8 cellular contexts compared by ENCODE assay signal in genomic region chrX:120485562-120486520, GRCh38. TPM values are rescaled to one million over a fixed set of nuclear protein-coding genes. Genes with fewer than 3 reads are reported as not detected.
A peak's percentile ranks its signal among the peaks of the same experiment; 100 is the strongest.
DNase-seq lines count a peak whose midpoint lies in the region; ATAC-seq, FAIRE-seq and TF ChIP-seq lines count a peak whose summit lies in the region.

No MANE protein-coding gene starts in this region.

- H3K4me1 Mint-ChIP-seq in activated T-cell treated with anti-CD3 and anti-CD28 coated beads, Interleukin-2, amount 50 U/mL, for 24 hours (ENCODE audit: low read depth) = peaks cover 24% of the 10 kb centered on the region

- no peak for FAIRE-seq in D721Med (lab: Jason Lieb, UNC)

- no peaks in the 10 kb centered on the region for H3K36me3 Mint-ChIP-seq in activated T-cell treated with anti-CD3 and anti-CD28 coated beads, Interleukin-2, amount 50 U/mL, for 24 hours (ENCODE audit: low read depth)

- peak overlapping the region; percentile 69 for H3K4me3 Mint-ChIP-seq in activated T-cell treated with anti-CD3 and anti-CD28 coated beads, Interleukin-2, amount 50 U/mL, for 24 hours

- peak overlapping the region; percentile 51 for H3K4me3 ChIP-seq in OCI-LY1 (ENCODE audit: low read depth, low read length, poor library complexity, severe bottlenecking)
- H3K4me3 ChIP-seq in mucosa of stomach (ENCODE audit: low read length) = peak overlapping the region; percentile 18

- H3K36me3 ChIP-seq in OCI-LY1 (ENCODE audit: insufficient read depth, low read length) = no peaks in the 10 kb centered on the region
- H3K36me3 ChIP-seq in mucosa of stomach (ENCODE audit: control insufficient read depth, insufficient read depth, low read length) = no peaks in the 10 kb centered on the region

- ATAC-seq in GM21381 (IDR thresholded peaks at IDR 0.05; ENCODE audit: unreplicated experiment) (peak; percentile 87), esophagus mucosa (peak; percentile 88)

- peak overlapping the region; percentile 57 for H3K9ac ChIP-seq in OCI-LY1 (ENCODE audit: low read length)
- H3K9ac ChIP-seq in mucosa of stomach (ENCODE audit: low read length) = peak overlapping the region; percentile 71

- H4K20me1 ChIP-seq in OCI-LY1 (ENCODE audit: insufficient read depth, low read length) = no peaks in the 10 kb centered on the region

- H3K27ac ChIP-seq in OCI-LY1 (ENCODE audit: low read depth, low read length, poor library complexity, severe bottlenecking) = peak overlapping the region; percentile 85

- H3K27me3 ChIP-seq in OCI-LY1 (ENCODE audit: insufficient read depth, low read length) = no peaks in the 10 kb centered on the region
- no peaks in the 10 kb centered on the region for H3K27me3 ChIP-seq in mucosa of stomach (ENCODE audit: control insufficient read depth, insufficient read depth, low read length)

- H3K4me1 ChIP-seq in OCI-LY1 (ENCODE audit: insufficient read depth, low read length, severe bottlenecking) (peaks cover 14% of the 10 kb centered on the region), mucosa of stomach (ENCODE audit: control insufficient read depth, insufficient read depth, low read length) (no peaks in the 10 kb centered on the region)

- H3K27ac Mint-ChIP-seq in activated T-cell treated with anti-CD3 and anti-CD28 coated beads, Interleukin-2, amount 50 U/mL, for 24 hours = peak overlapping the region; percentile 91

- H3K79me2 ChIP-seq in OCI-LY1 (ENCODE audit: insufficient read depth, low read length) = no peaks in the 10 kb centered on the region

- peaks cover 3% of the 10 kb centered on the region for H3K27me3 Mint-ChIP-seq in activated T-cell treated with anti-CD3 and anti-CD28 coated beads, Interleukin-2, amount 50 U/mL, for 24 hours

- no peaks in the 10 kb centered on the region for H3K9me3 Mint-ChIP-seq in activated T-cell treated with anti-CD3 and anti-CD28 coated beads, Interleukin-2, amount 50 U/mL, for 24 hours

- H3F3A ChIP-seq in OCI-LY1 (ENCODE audit: insufficient read depth, low read length) = no peaks in the 10 kb centered on the region

- DNase-seq in D721Med (ENCODE audit: insufficient read length, low spot score) (no peak), HUDEP-2 (lab: John Stamatoyannopoulos, UW; ENCODE audit: unreplicated experiment in 76 of 76) (peak in 75 of 76 experiments; percentile 2 to 87 (median 70))
- DNase-seq in activated T-cell treated with anti-CD3 and anti-CD28 coated beads, Interleukin-2, amount 50 U/mL, for 24 hours = peak; percentile 75
- DNase-seq in stimulated activated naive CD4-positive, alpha-beta T cell (lab: John Stamatoyannopoulos, UW) = peak; percentile 13 to 65 (median 36)

- H3K4me2 ChIP-seq in OCI-LY1 (ENCODE audit: low read length) = peak overlapping the region; percentile 76

- H3K9me3 ChIP-seq in OCI-LY1 (ENCODE audit: low read length) = no peaks in the 10 kb centered on the region
- H3K9me3 ChIP-seq in mucosa of stomach (ENCODE audit: control insufficient read depth, low read length) = no peaks in the 10 kb centered on the region

- H2AFZ ChIP-seq in OCI-LY1 (ENCODE audit: low read length) = peak overlapping the region; percentile 52

- H3K9me2 ChIP-seq in OCI-LY1 (ENCODE audit: low read depth, low read length) = no peaks in the 10 kb centered on the region

- TF ChIP-seq CTCF in D721Med (IDR thresholded peaks at IDR 0.05; ENCODE audit: insufficient read depth, missing control alignments) = peak; percentile 41
- peak; percentile 62; the same call in 1 of the 2 replicates for TF ChIP-seq CTCF in OCI-LY1 (IDR thresholded peaks at IDR 0.05; ENCODE audit: low read length)

RNA-seq across cellular contexts. Expression of gene LAMP2, which starts 16.7 kb away (rescaled TPM):
- total RNA-seq in esophagus mucosa = 131 TPM
